ENCODE assay signal across 17 cellular contexts in genomic region chr6:38024908-38025307, GRCh38.
A peak's percentile ranks its signal among the peaks of the same experiment; 100 is the strongest.
DNase-seq lines count a peak whose midpoint lies in the region; ATAC-seq and TF ChIP-seq lines count a peak whose summit lies in the region.
"Had no signal": no experiment of that assay in that cellular context is flagged by ENCODE, and none has a peak within 500 bp of the region (broad histone marks: within the 10 kb centered on the region; RNA-seq: fewer than 3 reads in every experiment).

No MANE protein-coding gene starts in this region.

- no peaks in the 10 kb centered on the region for H3K36me3 ChIP-seq in right lobe of liver
- H3K36me3 ChIP-seq: Peyer's patch, SJSA1 had no signal

- TF ChIP-seq POLR2A in right lobe of liver (IDR thresholded peaks at IDR 0.05), result no peak

- DNase-seq in HCEC 1CT (peak; percentile 45), choroid plexus epithelial cell (ENCODE audit: low read depth) (peak; percentile 49), foreskin fibroblast (peak; percentile 11 to 51), stromal cell of bone marrow (ENCODE audit: low read depth) (peak; percentile 7), right lobe of liver (no peak), NCI-H2029 (lab: John Stamatoyannopoulos, UW) (no peak)
- DNase-seq: AML-193; H9; NCI-H1105; NCI-H510A; NCI-H748 treated with DMSO at 0.1 percent for 48 hours; NK-92 treated with Interleukin-12 subunit alpha and Interleukin-12 subunit beta, amount 100 ng/mL, for 24 hours; Peyer's patch had no signal

- no peak overlapping the region for H3K4me3 ChIP-seq in choroid plexus epithelial cell (ENCODE audit: low read depth, low read length)
- no peak overlapping the region for H3K4me3 ChIP-seq in foreskin fibroblast (ENCODE audit: low read depth in 1 of 2, low read length in 2 of 2)
- no peak overlapping the region for H3K4me3 ChIP-seq in right lobe of liver
- H3K4me3 ChIP-seq: Peyer's patch, SJSA1 had no signal

- no peak overlapping the region for H3K27ac ChIP-seq in right lobe of liver
- H3K27ac ChIP-seq: C4-2B, HL-60, Peyer's patch, SJSA1 had no signal

- TF ChIP-seq CTCF in choroid plexus epithelial cell (conservative IDR thresholded peaks at IDR 0.05; ENCODE audit: low read depth, low read length) (no peak), foreskin fibroblast (IDR thresholded peaks at IDR 0.05; ENCODE audit: low read depth, low read length) (no peak), right lobe of liver (IDR thresholded peaks at IDR 0.05) (no peak)

- H3K4me1 ChIP-seq in right lobe of liver, result peaks cover 0 to 30% (median 6%) of the 10 kb centered on the region in 4 donors
- H3K4me1 ChIP-seq: SJSA1 had no signal

- ATAC-seq in right lobe of liver (no peak), HG03280 (IDR thresholded peaks at IDR 0.05; ENCODE audit: unreplicated experiment) (no peak)

- no peaks in the 10 kb centered on the region for H3K27me3 ChIP-seq in right lobe of liver
- H3K27me3 ChIP-seq: Peyer's patch, SJSA1 had no signal

- no peaks in the 10 kb centered on the region for H3K9me3 ChIP-seq in right lobe of liver
- H3K9me3 ChIP-seq: Peyer's patch, SJSA1 had no signal

- intact Hi-C loops in right lobe of liver (cut with DNase I), result no loop called here

Comparison
In these comparisons a context has a peak if more than half of its experiments do, and no peak if none do; other contexts are left out.
1. DNase-seq: peak in HCEC 1CT (single experiment), choroid plexus epithelial cell (single experiment), foreskin fibroblast (2 of 2) and stromal cell of bone marrow (single experiment); none in right lobe of liver (0 of 3) and NCI-H2029 (single experiment).